ENCODE assay signal across 14 cellular contexts in the genomic region with DNA sequence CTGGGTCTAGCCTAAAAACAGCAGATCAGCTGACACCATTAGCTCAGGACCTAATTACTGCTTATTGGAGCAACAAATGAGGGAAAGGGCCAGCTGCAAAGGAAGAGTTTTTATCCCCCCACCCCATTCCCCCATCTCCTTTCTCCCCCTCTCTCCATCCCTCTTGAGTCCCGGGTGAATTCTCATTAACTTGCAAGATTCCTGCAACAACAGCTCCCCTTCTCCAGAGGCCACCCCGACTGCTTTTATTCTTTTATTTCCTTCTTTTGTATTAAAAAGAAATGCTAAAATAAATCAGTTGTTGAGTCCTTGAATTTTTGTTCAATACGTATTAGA. TPM values are rescaled to one million over a fixed set of nuclear protein-coding genes. Genes with fewer than 3 reads are reported as not detected.
A peak's percentile ranks its signal among the peaks of the same experiment; 100 is the strongest.
DNase-seq lines count a peak whose midpoint lies in the region; ATAC-seq and TF ChIP-seq lines count a peak whose summit lies in the region.
"Had no signal": no experiment of that assay in that cellular context is flagged by ENCODE, and none has a peak within 500 bp of the region (broad histone marks: within the 10 kb centered on the region; RNA-seq: fewer than 3 reads in every experiment).

No MANE protein-coding gene starts in this region.

- H3K36me3 Mint-ChIP-seq in neural progenitor cell = no peaks in the 10 kb centered on the region
- H3K36me3 Mint-ChIP-seq in activated CD4-positive, alpha-beta T cell treated with anti-CD3 and anti-CD28 coated beads for 36 hours (ENCODE audit: low read depth) = no peaks in the 10 kb centered on the region

- peak in 1 of 56 donors; percentile 4 for TF ChIP-seq CTCF in dorsolateral prefrontal cortex (IDR thresholded peaks at IDR 0.05 in 54 of 56, conservative IDR thresholded peaks at IDR 0.05 in 2 of 56; ENCODE audit: low read depth in 1 of 56, partially characterized antibody in 56 of 56)
- no peak for TF ChIP-seq CTCF in neural progenitor cell (IDR thresholded peaks at IDR 0.05)
- no peak for TF ChIP-seq CTCF in Peyer's patch (IDR thresholded peaks at IDR 0.05)

- peak overlapping the region; percentile 67 for H3K4me2 ChIP-seq in neural progenitor cell

- 11% methylated on average over 3 of the region's 3 CpGs for WGBS in right cardiac atrium

- H3K27me3 ChIP-seq in right cardiac atrium (ENCODE audit: control insufficient read depth, insufficient read depth) (no peaks in the 10 kb centered on the region), dorsolateral prefrontal cortex (peaks cover 0 to 26% (median 0%) of the 10 kb centered on the region in 45 donors), neural progenitor cell (peaks cover 52% of the 10 kb centered on the region), Peyer's patch (peaks cover 5 to 18% of the 10 kb centered on the region in 2 donors)
- H3K27me3 ChIP-seq: thyroid gland had no signal

- TF ChIP-seq POLR2A in Peyer's patch (IDR thresholded peaks at IDR 0.05) = no peak

- H3K4me1 ChIP-seq in right cardiac atrium (ENCODE audit: control insufficient read depth, insufficient read depth, low read length) (peaks cover 4% of the 10 kb centered on the region), neural progenitor cell (peaks cover 23% of the 10 kb centered on the region), Peyer's patch (peaks cover 0 to 32% (median 0%) of the 10 kb centered on the region in 4 donors)

- peak overlapping the region; percentile 26 for H2AFZ ChIP-seq in neural progenitor cell (replicated peaks)

- intact Hi-C loops in right cardiac atrium (cut with DNase I) (no loop called here), left ventricle myocardium superior (cut with micrococcal nuclease) (no loop called here), dorsolateral prefrontal cortex (cut with DNase I) (loop anchor here in 1 of 2 donors (10.0 kb wide), 1 partner anchor 650 kb away; the partner anchor contains the start of gene ASXL3)
- intact Hi-C loops in activated CD4-positive, alpha-beta T cell treated with anti-CD3 and anti-CD28 coated beads for 36 hours (cut with DNase I, micrococcal nuclease) = no loop called here

- H3K79me2 ChIP-seq in neural progenitor cell (ENCODE audit: low read depth) = no peaks in the 10 kb centered on the region

- no peak overlapping the region for H3K9ac ChIP-seq in neural progenitor cell

- H3K36me3 ChIP-seq in neural progenitor cell (no peaks in the 10 kb centered on the region), Peyer's patch (no peaks in the 10 kb centered on the region)
- H3K36me3 ChIP-seq: left lung, thyroid gland had no signal

- no peak overlapping the region for H3K27ac Mint-ChIP-seq in neural progenitor cell
- no peak overlapping the region for H3K27ac Mint-ChIP-seq in activated CD4-positive, alpha-beta T cell treated with anti-CD3 and anti-CD28 coated beads for 36 hours
- H3K27ac Mint-ChIP-seq: activated CD4-positive, alpha-beta memory T cell treated with anti-CD3 and anti-CD28 coated beads for 36 hours; activated T-helper 2 cell treated with anti-CD3 and anti-CD28 coated beads, Interferon-gamma antibody, Interleukin-2, Interleukin-4, amounts not matched to agents 10 μg/mL and 5 μg/mL and 100 μg/mL, durations not matched to agents 14 hours and 24 hours and 36 hours; natural killer cell treated with Interleukin-12 subunit alpha and Interleukin-12 subunit beta and Interleukin-15 and Interleukin-18, amount 100 ng/mL, for 72 hours had no signal

- no peak for ATAC-seq in right cardiac atrium
- no peak for ATAC-seq in left ventricle myocardium superior
- no peak for ATAC-seq in GM21423 (IDR thresholded peaks at IDR 0.05; ENCODE audit: unreplicated experiment)
- ATAC-seq in activated CD4-positive, alpha-beta T cell treated with anti-CD3 and anti-CD28 coated beads for 36 hours = no peak
- ATAC-seq: natural killer cell treated with Interleukin-12 subunit alpha and Interleukin-12 subunit beta and Interleukin-15 and Interleukin-18, amount 100 ng/mL, for 72 hours had no signal

- peak overlapping the region; percentile 59 for H3K4me3 ChIP-seq in right cardiac atrium (ENCODE audit: low read length)
- peak overlapping the region in 58 of 59 donors; percentile 48 to 88 (median 74) for H3K4me3 ChIP-seq in dorsolateral prefrontal cortex
- peak overlapping the region; percentile 27 for H3K4me3 ChIP-seq in neural progenitor cell
- H3K4me3 ChIP-seq in Peyer's patch = peak overlapping the region in 1 of 4 donors; percentile 36

- peak overlapping the region; percentile 90 for H3K4me3 Mint-ChIP-seq in neural progenitor cell
- H3K4me3 Mint-ChIP-seq in activated CD4-positive, alpha-beta T cell treated with anti-CD3 and anti-CD28 coated beads for 36 hours = no peak overlapping the region
- H3K4me3 Mint-ChIP-seq: activated CD4-positive, alpha-beta memory T cell treated with anti-CD3 and anti-CD28 coated beads for 36 hours; natural killer cell treated with Interleukin-12 subunit alpha and Interleukin-12 subunit beta and Interleukin-15 and Interleukin-18, amount 100 ng/mL, for 72 hours had no signal

- H3F3A ChIP-seq in neural progenitor cell (ENCODE audit: low read depth) = peaks cover 15% of the 10 kb centered on the region

- H3K9me3 Mint-ChIP-seq in neural progenitor cell = no peaks in the 10 kb centered on the region
- peaks cover 6% of the 10 kb centered on the region for H3K9me3 Mint-ChIP-seq in activated CD4-positive, alpha-beta T cell treated with anti-CD3 and anti-CD28 coated beads for 36 hours (ENCODE audit: low read depth)
- H3K9me3 Mint-ChIP-seq: activated T-helper 2 cell treated with anti-CD3 and anti-CD28 coated beads, Interferon-gamma antibody, Interleukin-2, Interleukin-4, amounts not matched to agents 10 μg/mL and 5 μg/mL and 100 μg/mL, durations not matched to agents 14 hours and 24 hours and 36 hours had no signal

- peaks cover 11% of the 10 kb centered on the region for H4K20me1 ChIP-seq in neural progenitor cell (ENCODE audit: low read depth)

- DNase-seq in right cardiac atrium (no peak), left ventricle myocardium superior (no peak), dorsolateral prefrontal cortex (no peak), neural progenitor cell (ENCODE audit: low spot score) (no peak), NCI-H82 (lab: John Stamatoyannopoulos, UW) (no peak), Peyer's patch (no peak)
- DNase-seq in activated CD4-positive, alpha-beta T cell treated with anti-CD3 and anti-CD28 coated beads for 36 hours = no peak
- DNase-seq: activated CD4-positive, alpha-beta memory T cell treated with anti-CD3 and anti-CD28 coated beads for 36 hours had no signal

- POLR2A ChIA-PET in activated CD4-positive, alpha-beta T cell treated with anti-CD3 and anti-CD28 coated beads for 36 hours (lab: Charles Lee) = no interaction called here

- H3K4me1 Mint-ChIP-seq in neural progenitor cell = peaks cover 18% of the 10 kb centered on the region
- H3K4me1 Mint-ChIP-seq in activated CD4-positive, alpha-beta T cell treated with anti-CD3 and anti-CD28 coated beads for 36 hours = peaks cover 2% of the 10 kb centered on the region

- CTCF ChIA-PET in activated CD4-positive, alpha-beta T cell treated with anti-CD3 and anti-CD28 coated beads for 36 hours (lab: Charles Lee) = no interaction called here

- no peaks in the 10 kb centered on the region for H3K9me3 ChIP-seq in right cardiac atrium (ENCODE audit: control insufficient read depth, low read length)
- H3K9me3 ChIP-seq in neural progenitor cell (ENCODE audit: low read depth) = no peaks in the 10 kb centered on the region
- H3K9me3 ChIP-seq in Peyer's patch = peaks cover 0 to 4% (median 0%) of the 10 kb centered on the region in 4 donors
- H3K9me3 ChIP-seq: left lung, thyroid gland had no signal

- peaks cover 16% of the 10 kb centered on the region for H3K27me3 Mint-ChIP-seq in neural progenitor cell (ENCODE audit: insufficient read depth, low read depth)
- H3K27me3 Mint-ChIP-seq in activated CD4-positive, alpha-beta T cell treated with anti-CD3 and anti-CD28 coated beads for 36 hours = peaks cover 32% of the 10 kb centered on the region

- no peak overlapping the region for H3K27ac ChIP-seq in right cardiac atrium (ENCODE audit: low read length)
- peak overlapping the region in 49 of 59 donors; percentile 22 to 95 (median 87) for H3K27ac ChIP-seq in dorsolateral prefrontal cortex
- H3K27ac ChIP-seq in neural progenitor cell = no peak overlapping the region
- H3K27ac ChIP-seq in Peyer's patch = no peak overlapping the region
- H3K27ac ChIP-seq: left lung had no signal

RNA-seq across cellular contexts. Expression of gene NOL4, which starts 0.5 kb away (rescaled TPM):
- total RNA-seq in right cardiac atrium (under 1 TPM in 3 of 4 donors, not detected in 1; 0.19 to 0.31 (median 0.20) TPM), left ventricle myocardium superior (0.35 TPM), dorsolateral prefrontal cortex (10 to 100 TPM; 16.4 to 90.6 (median 56.2) TPM), neural progenitor cell (ENCODE audit: low replicate concordance) (0.81 and 11.5 TPM in 2 replicates), Peyer's patch (not detected)
- polyA plus RNA-seq in right cardiac atrium = 0.05 TPM
- total RNA-seq in activated CD4-positive, alpha-beta T cell treated with anti-CD3 and anti-CD28 coated beads for 36 hours = not detected
- total RNA-seq: activated CD4-positive, alpha-beta memory T cell treated with anti-CD3 and anti-CD28 coated beads for 36 hours; activated T-helper 2 cell treated with anti-CD3 and anti-CD28 coated beads, Interferon-gamma antibody, Interleukin-2, Interleukin-4, amounts not matched to agents 10 μg/mL and 5 μg/mL and 100 μg/mL, durations not matched to agents 14 hours and 24 hours and 36 hours; left lung; natural killer cell treated with Interleukin-12 subunit alpha and Interleukin-12 subunit beta and Interleukin-15 and Interleukin-18, amount 100 ng/mL, for 72 hours; RPMI7951 had no signal

Comparison
In these comparisons a context has a peak if more than half of its experiments do, and no peak if none do; other contexts are left out.
1. H3K27ac ChIP-seq: peak in dorsolateral prefrontal cortex (49 of 59); none in right cardiac atrium (single experiment), neural progenitor cell (single experiment) and Peyer's patch (0 of 4).